In genomic region chr6:143276436-143276835, GRCh38 we compare ENCODE assay signal across 9 cellular contexts.
DNase-seq lines count a peak whose midpoint lies in the region; ATAC-seq lines count a peak whose summit lies in the region.
"Had no signal": no experiment of that assay in that cellular context is flagged by ENCODE, and none has a peak within 500 bp of the region (broad histone marks: within the 10 kb centered on the region; RNA-seq: fewer than 3 reads in every experiment).

No MANE protein-coding gene starts in this region.

- intact Hi-C loops in dendritic cell treated with granulocyte-macrophage colony-stimulating factor and Interleukin-4, amounts not matched to agents 40 ng/mL and 50 ng/mL, for 4 days (cut with micrococcal nuclease), result no loop called here

- H3K27ac ChIP-seq in caudate nucleus (ENCODE audit: low read depth, low read length), result no peak overlapping the region
- H3K27ac ChIP-seq: upper lobe of left lung had no signal

- H3K4me1 Mint-ChIP-seq in dendritic cell treated with granulocyte-macrophage colony-stimulating factor and Interleukin-4, amounts not matched to agents 40 ng/mL and 50 ng/mL, for 4 days (ENCODE audit: low read depth), result peaks cover 25% of the 10 kb centered on the region
- peaks cover 0 to 4% (median 2%) of the 10 kb centered on the region in 4 donors for H3K4me1 Mint-ChIP-seq in naive thymus-derived CD8-positive, alpha-beta T cell

- no peaks in the 10 kb centered on the region for H3K36me3 Mint-ChIP-seq in dendritic cell treated with granulocyte-macrophage colony-stimulating factor and Interleukin-4, amounts not matched to agents 40 ng/mL and 50 ng/mL, for 4 days (ENCODE audit: low read depth)
- H3K36me3 Mint-ChIP-seq in naive thymus-derived CD8-positive, alpha-beta T cell, result peaks cover 0 to 9% (median 3%) of the 10 kb centered on the region in 3 donors

- H3K4me3 Mint-ChIP-seq in dendritic cell treated with granulocyte-macrophage colony-stimulating factor and Interleukin-4, amounts not matched to agents 40 ng/mL and 50 ng/mL, for 4 days, result no peak overlapping the region
- H3K4me3 Mint-ChIP-seq in naive thymus-derived CD8-positive, alpha-beta T cell, result no peak overlapping the region

- H3K9me3 Mint-ChIP-seq in dendritic cell treated with granulocyte-macrophage colony-stimulating factor and Interleukin-4, amounts not matched to agents 40 ng/mL and 50 ng/mL, for 4 days, result peaks cover 15% of the 10 kb centered on the region
- H3K9me3 Mint-ChIP-seq in naive thymus-derived CD8-positive, alpha-beta T cell, result peaks cover 0 to 13% (median 7%) of the 10 kb centered on the region in 9 donors

- DNase-seq in caudate nucleus (lab: John Stamatoyannopoulos, UW), result no peak
- DNase-seq in naive thymus-derived CD8-positive, alpha-beta T cell, result no peak
- DNase-seq in glomerular visceral epithelial cell (ENCODE audit: extremely low spot score), result no peak
- DNase-seq in HCEC 1CT, result no peak
- DNase-seq: upper lobe of left lung had no signal

- POLR2A ChIA-PET in naive thymus-derived CD8-positive, alpha-beta T cell (lab: Charles Lee), result no interaction called here

- ATAC-seq in GM18858 (IDR thresholded peaks at IDR 0.05; ENCODE audit: unreplicated experiment), result peak; percentile 98
- peak; percentile 99 for ATAC-seq in GM21447 (IDR thresholded peaks at IDR 0.05; ENCODE audit: unreplicated experiment)
- ATAC-seq in HG03196 (IDR thresholded peaks at IDR 0.05; ENCODE audit: unreplicated experiment), result peak; percentile 97
- no peak for ATAC-seq in naive thymus-derived CD8-positive, alpha-beta T cell

- no peaks in the 10 kb centered on the region for H3K27me3 Mint-ChIP-seq in dendritic cell treated with granulocyte-macrophage colony-stimulating factor and Interleukin-4, amounts not matched to agents 40 ng/mL and 50 ng/mL, for 4 days
- no peaks in the 10 kb centered on the region for H3K27me3 Mint-ChIP-seq in naive thymus-derived CD8-positive, alpha-beta T cell

- peak overlapping the region; percentile 2 for H3K27ac Mint-ChIP-seq in dendritic cell treated with granulocyte-macrophage colony-stimulating factor and Interleukin-4, amounts not matched to agents 40 ng/mL and 50 ng/mL, for 4 days
- H3K27ac Mint-ChIP-seq in naive thymus-derived CD8-positive, alpha-beta T cell, result no peak overlapping the region

Comparison
In these comparisons a context has a peak if more than half of its experiments do, and no peak if none do; other contexts are left out.
1. ATAC-seq: peak in GM18858 (single experiment), GM21447 (single experiment) and HG03196 (single experiment); none in naive thymus-derived CD8-positive, alpha-beta T cell (0 of 2).